In the genomic region with DNA sequence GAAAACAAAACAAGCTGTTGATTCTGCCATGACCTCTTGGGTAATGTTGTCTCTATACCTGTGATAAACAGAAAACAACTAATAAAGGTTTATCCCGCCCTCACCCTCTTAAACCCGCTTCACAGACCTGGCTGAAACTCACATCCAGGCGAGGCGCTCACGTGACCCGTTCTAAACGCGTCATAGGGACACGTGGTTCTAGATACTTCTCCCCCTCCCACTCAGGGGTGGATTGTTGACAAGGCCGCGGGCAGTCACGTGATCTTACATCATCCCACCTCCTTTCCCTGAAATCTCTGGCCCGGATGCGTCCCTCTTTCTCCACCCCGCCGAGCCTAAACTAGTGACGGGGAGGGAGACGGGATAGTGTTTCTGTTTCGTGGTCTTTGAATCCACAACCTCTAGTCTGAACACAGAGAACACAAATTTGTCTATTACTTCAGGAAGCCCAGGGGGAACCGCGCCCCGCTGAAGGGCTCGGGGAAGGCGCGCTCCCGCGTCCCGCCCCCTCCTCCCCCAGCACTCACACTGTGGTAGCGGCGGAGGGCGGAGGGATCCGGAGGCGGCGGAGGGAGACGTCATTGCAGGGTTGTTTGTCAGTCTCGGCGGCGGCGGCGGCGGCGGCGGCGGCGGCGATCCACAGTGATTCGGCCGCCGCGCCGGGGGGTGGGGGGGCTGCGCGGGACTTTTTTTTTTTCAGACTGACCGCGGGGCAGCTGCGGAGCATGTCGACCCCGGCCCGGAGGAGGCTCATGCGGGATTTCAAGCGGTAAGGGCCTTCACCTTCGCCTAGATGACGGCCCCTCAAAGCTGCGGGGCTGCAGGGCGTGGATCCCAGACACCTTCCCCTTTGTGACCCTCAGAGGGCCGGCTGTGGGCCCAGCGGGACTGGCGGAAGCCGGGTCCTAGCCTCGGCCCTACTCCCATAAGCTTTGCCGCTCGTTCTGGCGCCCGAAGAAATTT, we compare ENCODE assay signal across 2 cellular contexts.
TF ChIP-seq lines count a peak whose summit lies in the region.

UBE2B (plus strand) TSS at position 699 of the 963 bp plus-strand sequence; CDS start at position 726, 27 bp downstream.

TF ChIP-seq in IMR-90, 13 proteins besides CTCF, POLR2A, EP300 and RAD21:
- TF ChIP-seq CEBPB (IDR thresholded peaks at IDR 0.05; ENCODE audit: low read depth, low read length) (peak; percentile 85), SMC3 (IDR thresholded peaks at IDR 0.05; ENCODE audit: low read depth, low read length) (no peak), RCOR1 (IDR thresholded peaks at IDR 0.05; ENCODE audit: insufficient replicate concordance, low read length) (no peak), MAFK (IDR thresholded peaks at IDR 0.05; ENCODE audit: low read depth, low read length) (no peak), MXI1 (IDR thresholded peaks at IDR 0.05; ENCODE audit: borderline replicate concordance, low read depth, low read length) (0 out of 2 replicates have a peak, but pooled peaks have one; percentile 32), RFX5 (IDR thresholded peaks at IDR 0.05; ENCODE audit: low read depth, low read length) (no peak), CHD1 (IDR thresholded peaks at IDR 0.05; ENCODE audit: low read depth, low read length) (no peak; the same call in 1 of the 2 replicates), BHLHE40 (IDR thresholded peaks at IDR 0.05; ENCODE audit: low read depth, low read length) (peak; percentile 93; the same call in 1 of the 2 replicates), USF2 (IDR thresholded peaks at IDR 0.05; ENCODE audit: low read depth, low read length) (peak; percentile 100), FOS (IDR thresholded peaks at IDR 0.05; ENCODE audit: low read depth, low read length) (peak; percentile 98), NFE2L2 (IDR thresholded peaks at IDR 0.05; ENCODE audit: low read depth, low read length) (no peak), MAZ (IDR thresholded peaks at IDR 0.05; ENCODE audit: borderline replicate concordance, low read depth, low read length) (peak; percentile 92; the same call in 1 of the 2 replicates)
- TF ChIP-seq, protein P1, sequence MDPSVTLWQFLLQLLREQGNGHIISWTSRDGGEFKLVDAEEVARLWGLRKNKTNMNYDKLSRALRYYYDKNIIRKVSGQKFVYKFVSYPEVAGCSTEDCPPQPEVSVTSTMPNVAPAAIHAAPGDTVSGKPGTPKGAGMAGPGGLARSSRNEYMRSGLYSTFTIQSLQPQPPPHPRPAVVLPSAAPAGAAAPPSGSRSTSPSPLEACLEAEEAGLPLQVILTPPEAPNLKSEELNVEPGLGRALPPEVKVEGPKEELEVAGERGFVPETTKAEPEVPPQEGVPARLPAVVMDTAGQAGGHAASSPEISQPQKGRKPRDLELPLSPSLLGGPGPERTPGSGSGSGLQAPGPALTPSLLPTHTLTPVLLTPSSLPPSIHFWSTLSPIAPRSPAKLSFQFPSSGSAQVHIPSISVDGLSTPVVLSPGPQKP (IDR thresholded peaks at IDR 0.05; ENCODE audit: borderline replicate concordance, low read depth, low read length), result no peak

TF ChIP-seq in endothelial cell of umbilical vein, 7 proteins besides CTCF, POLR2A, EP300 and RAD21:
- TF ChIP-seq GATA2 (IDR thresholded peaks at IDR 0.05; ENCODE audit: insufficient read depth, insufficient read length, low read depth, low read length) (no peak), JUN (IDR thresholded peaks at IDR 0.05; ENCODE audit: borderline replicate concordance, insufficient read depth, insufficient read length, low read depth) (peak; percentile 44), MYC (IDR thresholded peaks at IDR 0.05; ENCODE audit: low read depth, low read length) (no peak), MAX (IDR thresholded peaks at IDR 0.05; ENCODE audit: insufficient read depth, insufficient read length) (peak; percentile 100), FOS (IDR thresholded peaks at IDR 0.05; ENCODE audit: borderline replicate concordance, insufficient read depth, low read length) (peak; percentile 9), EZH2 (IDR thresholded peaks at IDR 0.05; ENCODE audit: borderline replicate concordance, low read depth, low read length, severe bottlenecking) (no peak), POLR2AphosphoS5 (IDR thresholded peaks at IDR 0.05; ENCODE audit: insufficient read depth, low read depth, low read length) (peak; percentile 79)
